In genomic region chr16:68064791-68065365, GRCh38 we compare ENCODE assay signal across 8 cellular contexts. TPM values are rescaled to one million over a fixed set of nuclear protein-coding genes. Genes with fewer than 3 reads are reported as not detected.
DNase-seq lines count a peak whose midpoint lies in the region; ATAC-seq, FAIRE-seq and TF ChIP-seq lines count a peak whose summit lies in the region.

No MANE protein-coding gene starts in this region.

- H3K4me1 Mint-ChIP-seq in activated B cell treated with CpG ODN at 0.5 μM for 24 hours: peaks cover 27% of the 10 kb centered on the region

- peak overlapping the region; percentile 58 for H3K27ac ChIP-seq in layer of hippocampus (ENCODE audit: low read depth, low read length)

- POLR2A ChIA-PET in activated B cell treated with CpG ODN at 0.5 μM for 24 hours (lab: Charles Lee): interaction anchor here (0.6 to 2.0 kb wide), 4 partner anchors 9 to 1406 kb away, joined by 3 to 7 read pairs (median 4); no protein-coding TSS in a partner anchor

- TF ChIP-seq CTCF in activated B cell treated with CpG ODN at 0.5 μM for 24 hours (IDR thresholded peaks at IDR 0.05) (no peak), bronchial epithelial cell (IDR thresholded peaks at IDR 0.05; ENCODE audit: insufficient read depth, low read length, severe bottlenecking) (peak; percentile 85)

- H3K36me3 Mint-ChIP-seq in activated B cell treated with CpG ODN at 0.5 μM for 24 hours (ENCODE audit: low read depth): peaks cover 78% of the 10 kb centered on the region

- CTCF ChIA-PET in activated B cell treated with CpG ODN at 0.5 μM for 24 hours (lab: Charles Lee): interaction anchor here (0.7 to 3.5 kb wide), 10 partner anchors 10 to 249 kb away, joined by 3 to 17 read pairs (median 4); partner anchors contain the start of gene NFATC3

- no peak overlapping the region for H3K4me3 Mint-ChIP-seq in activated B cell treated with CpG ODN at 0.5 μM for 24 hours

- intact Hi-C loops in activated B cell treated with CpG ODN at 0.5 μM for 24 hours (cut with micrococcal nuclease): loop anchor here (1.0 to 2.0 kb wide), 5 partner anchors 10 to 249 kb away; no protein-coding TSS in a partner anchor

- no peak overlapping the region for H3K27ac Mint-ChIP-seq in activated B cell treated with CpG ODN at 0.5 μM for 24 hours

- peak; percentile 5 to 69 for DNase-seq in NCI-H526 (lab: John Stamatoyannopoulos, UW)
- DNase-seq in NCI-H526 treated with DMSO at 0.1 percent for 48 hours (lab: John Stamatoyannopoulos, UW): no peak
- DNase-seq in NCI-H2029 (lab: John Stamatoyannopoulos, UW): peak; percentile 39
- DNase-seq in activated B cell treated with CpG ODN at 0.5 μM for 24 hours: peak; percentile 52
- peak; percentile 71 for DNase-seq in bronchial epithelial cell (ENCODE audit: low read depth)
- DNase-seq in stimulated activated CD4-positive, alpha-beta T cell treated with anti-CD3 and anti-CD28 coated beads, Interleukin-2, amount 100 ng/mL, for 48 hours: peak; percentile 60 to 72

- no peaks in the 10 kb centered on the region for H3K27me3 Mint-ChIP-seq in activated B cell treated with CpG ODN at 0.5 μM for 24 hours

- no peak for FAIRE-seq in bronchial epithelial cell (lab: Jason Lieb, UNC)

- no peak overlapping the region for H3K4me3 ChIP-seq in bronchial epithelial cell (ENCODE audit: low read depth, low read length)

- H3K9me3 Mint-ChIP-seq in activated B cell treated with CpG ODN at 0.5 μM for 24 hours: no peaks in the 10 kb centered on the region

- peaks cover 17% of the 10 kb centered on the region for H3K36me3 ChIP-seq in bronchial epithelial cell (ENCODE audit: control insufficient read depth, insufficient read depth, low read length)

- H3K27me3 ChIP-seq in bronchial epithelial cell (ENCODE audit: control insufficient read depth, insufficient read depth, low read length) (no peaks in the 10 kb centered on the region), layer of hippocampus (ENCODE audit: control insufficient read depth, insufficient read depth, low read length) (no peaks in the 10 kb centered on the region)

- ATAC-seq in activated B cell treated with CpG ODN at 0.5 μM for 24 hours (ENCODE audit: low read depth) (peak; percentile 93), GM18511 (IDR thresholded peaks at IDR 0.05; ENCODE audit: unreplicated experiment) (no peak)

RNA-seq across cellular contexts. Expression of gene NFATC3, which starts 20.3 kb away (rescaled TPM):
- total RNA-seq in activated B cell treated with CpG ODN at 0.5 μM for 24 hours: 64.8 and 72.0 TPM in 2 replicates
- total RNA-seq in bronchial epithelial cell: 5.6 and 5.8 TPM in 2 replicates

RNA-seq across cellular contexts. Expression of gene DUS2, which starts 41.8 kb away (rescaled TPM):
- total RNA-seq in activated B cell treated with CpG ODN at 0.5 μM for 24 hours: 54.2 and 62.0 TPM in 2 replicates
- total RNA-seq in bronchial epithelial cell: 23.7 and 24.1 TPM in 2 replicates

RNA-seq across cellular contexts. Expression of gene DDX28, which starts 41.8 kb away (rescaled TPM):
- total RNA-seq in activated B cell treated with CpG ODN at 0.5 μM for 24 hours: 19.2 and 19.7 TPM in 2 replicates
- 10.9 and 16.3 TPM in 2 replicates for total RNA-seq in bronchial epithelial cell

RNA-seq across cellular contexts. Expression of gene DPEP2NB, which starts 49.2 kb away (rescaled TPM):
- total RNA-seq in activated B cell treated with CpG ODN at 0.5 μM for 24 hours (not detected in 2 replicates), bronchial epithelial cell (not detected in 2 replicates)
